In genomic region chr16:19696312-19696711, GRCh38 we compare ENCODE assay signal across 9 cellular contexts. TPM values are rescaled to one million over a fixed set of nuclear protein-coding genes. Genes with fewer than 3 reads are reported as not detected.
DNase-seq lines count a peak whose midpoint lies in the region; TF ChIP-seq lines count a peak whose summit lies in the region.
"Had no signal": no experiment of that assay in that cellular context is flagged by ENCODE, and none has a peak within 500 bp of the region (broad histone marks: within the 10 kb centered on the region; RNA-seq: fewer than 3 reads in every experiment).

No MANE protein-coding gene starts in this region.

- no peak overlapping the region for H2AK5ac ChIP-seq in trophoblast cell (ENCODE audit: low read length)

- no peaks in the 10 kb centered on the region for H3K27me3 Mint-ChIP-seq in nephron progenitor cell (ENCODE audit: low read depth, poor library complexity)

- no peak overlapping the region for H3K4me3 ChIP-seq in epithelial cell of esophagus (ENCODE audit: low read length)
- no peak overlapping the region for H3K4me3 ChIP-seq in osteoblast (ENCODE audit: insufficient read depth, low read length)
- no peak overlapping the region for H3K4me3 ChIP-seq in trophoblast cell (ENCODE audit: low read depth, low read length)

- H4K91ac ChIP-seq in trophoblast cell (ENCODE audit: low read depth, low read length) = no peak overlapping the region

- no peak overlapping the region for H3K18ac ChIP-seq in trophoblast cell (ENCODE audit: low read length)

- peak overlapping the region; percentile 39 for H2AFZ ChIP-seq in osteoblast (ENCODE audit: low read length)
- no peak overlapping the region for H2AFZ ChIP-seq in trophoblast cell (ENCODE audit: insufficient read depth, low read length, poor library complexity)

- no peaks in the 10 kb centered on the region for H3K4me1 Mint-ChIP-seq in nephron progenitor cell

- peak overlapping the region; percentile 4 for H3K4me2 ChIP-seq in osteoblast (ENCODE audit: insufficient read depth, low read length)
- no peak overlapping the region for H3K4me2 ChIP-seq in trophoblast cell (ENCODE audit: low read length)

- peaks cover 15% of the 10 kb centered on the region for H3K36me3 ChIP-seq in osteoblast (ENCODE audit: insufficient read depth, low read length)
- H3K36me3 ChIP-seq in trophoblast cell (ENCODE audit: control insufficient read depth in 1 of 2, insufficient read depth in 2 of 2, low read length in 2 of 2) = peaks cover 26 to 29% of the 10 kb centered on the region in 2 experiments

- no peak overlapping the region for H3K9ac ChIP-seq in trophoblast cell (ENCODE audit: low read length)

- peaks cover 84% of the 10 kb centered on the region for H3K36me3 Mint-ChIP-seq in nephron progenitor cell (ENCODE audit: low read depth)

- H3K4ac ChIP-seq in trophoblast cell (ENCODE audit: low read depth, low read length) = no peak overlapping the region

- H3K27me3 ChIP-seq in osteoblast (ENCODE audit: insufficient read depth, low read length) = no peaks in the 10 kb centered on the region
- no peaks in the 10 kb centered on the region for H3K27me3 ChIP-seq in trophoblast cell (ENCODE audit: insufficient read depth, low read length)

- no peak overlapping the region for H3K27ac Mint-ChIP-seq in nephron progenitor cell

- H3K14ac ChIP-seq in trophoblast cell (ENCODE audit: low read length) = no peak overlapping the region

- no peak overlapping the region for H3K4me3 Mint-ChIP-seq in nephron progenitor cell
- H3K4me3 Mint-ChIP-seq: neural crest cell had no signal

- no peak overlapping the region for H2BK120ac ChIP-seq in trophoblast cell (ENCODE audit: insufficient read depth, low read length, poor library complexity)

- no peak overlapping the region for H3K23ac ChIP-seq in trophoblast cell (ENCODE audit: low read length)

- in situ Hi-C loops in Caki2 (cut with HindIII; ENCODE audit: low pct_unique_long_range_greater_than_20kb, low sequenced_read_pairs) (no loop called here), GM13977 (cut with MboI; ENCODE audit: low pct_unique_long_range_greater_than_20kb, low sequenced_read_pairs, unreplicated experiment) (no loop called here)

- DNase-seq in Caki2 (ENCODE audit: low read depth) (peak; percentile 71), NCI-H2196 (lab: John Stamatoyannopoulos, UW; ENCODE audit: unreplicated experiment) (peak; percentile 81), epithelial cell of esophagus (ENCODE audit: low read depth) (peak; percentile 87), osteoblast (ENCODE audit: insufficient read length, low spot score, missing footprints) (peak; percentile 95), GM13977 (ENCODE audit: low spot score) (no peak), nephron progenitor cell (no peak), trophoblast cell (no peak)
- peak; percentile 67 for DNase-seq in activated CD8-positive, alpha-beta memory T cell treated with anti-CD3 and anti-CD28 coated beads for 24 hours

- H4K12ac ChIP-seq in trophoblast cell (ENCODE audit: low read depth, low read length) = no peak overlapping the region

- peaks cover 5% of the 10 kb centered on the region for H4K20me1 ChIP-seq in osteoblast (ENCODE audit: insufficient read depth, low read length)

- H2BK12ac ChIP-seq in trophoblast cell (ENCODE audit: low read length) = no peak overlapping the region

- TF ChIP-seq CTCF in epithelial cell of esophagus (IDR thresholded peaks at IDR 0.05; ENCODE audit: insufficient read depth, low read depth, low read length, missing control alignments) (no peak), osteoblast (IDR thresholded peaks at IDR 0.05; ENCODE audit: extremely low read depth, low read depth, low read length) (no peak), GM13977 (IDR thresholded peaks at IDR 0.05; ENCODE audit: extremely low read depth, insufficient read depth, missing control alignments) (no peak), nephron progenitor cell (IDR thresholded peaks at IDR 0.05) (no peak)

- H3K9me3 ChIP-seq in osteoblast (ENCODE audit: low read depth, low read length) = no peaks in the 10 kb centered on the region
- H3K9me3 ChIP-seq in trophoblast cell (ENCODE audit: insufficient read depth, low read depth, low read length) = peaks cover 1% of the 10 kb centered on the region

- no peaks in the 10 kb centered on the region for H3K9me3 Mint-ChIP-seq in nephron progenitor cell
- H3K9me3 Mint-ChIP-seq: neural crest cell had no signal

- peaks cover 2% of the 10 kb centered on the region for H3K79me2 ChIP-seq in osteoblast (ENCODE audit: insufficient read depth, low read length)
- H3K79me2 ChIP-seq in trophoblast cell (ENCODE audit: control insufficient read depth, insufficient read depth, low read length, poor library complexity) = no peaks in the 10 kb centered on the region

- no peak overlapping the region for H2BK5ac ChIP-seq in trophoblast cell (ENCODE audit: low read depth, low read length, poor library complexity)

- H4K8ac ChIP-seq in trophoblast cell (ENCODE audit: low read depth, low read length) = no peak overlapping the region

- H3K27ac ChIP-seq in osteoblast (ENCODE audit: low read depth, low read length) = peak overlapping the region; percentile 81
- H3K27ac ChIP-seq in trophoblast cell (ENCODE audit: low read depth, low read length) = no peak overlapping the region

- peaks cover 31% of the 10 kb centered on the region for H3K4me1 ChIP-seq in osteoblast (ENCODE audit: insufficient read depth, low read length)
- H3K4me1 ChIP-seq in trophoblast cell (ENCODE audit: control insufficient read depth in 1 of 2, insufficient read depth in 2 of 2, low read length in 2 of 2) = no peaks in the 10 kb centered on the region

- WGBS in trophoblast cell (ENCODE audit: extremely low coverage, insufficient coverage, insufficient read length) = no CpG with 5 or more reads among the region's 10 CpGs

- H3K79me1 ChIP-seq in trophoblast cell (ENCODE audit: low read length) = no peaks in the 10 kb centered on the region

RNA-seq across cellular contexts. Expression of gene KNOP1, which starts 21.7 kb away (rescaled TPM):
- 12.2 and 15.8 TPM in 2 replicates for total RNA-seq in Caki2 (2014; rRNA removed; shearing (Covaris generic); ENCODE audit: low replicate concordance)
- 10.1 and 15.3 TPM in 2 replicates for total RNA-seq in osteoblast
- polyA plus RNA-seq in trophoblast cell (2013) = 39.6 and 42.3 TPM in 2 replicates

RNA-seq across cellular contexts. Expression of gene IQCK, which starts 21.8 kb away (rescaled TPM):
- total RNA-seq in Caki2 (2014; rRNA removed; shearing (Covaris generic); ENCODE audit: low replicate concordance) = 22.0 and 24.1 TPM in 2 replicates
- total RNA-seq in osteoblast = 8.7 and 9.4 TPM in 2 replicates
- 4.5 and 6.0 TPM in 2 replicates for polyA plus RNA-seq in trophoblast cell (2013)

Comparison
In these comparisons a context has a peak if more than half of its experiments do, and no peak if none do; other contexts are left out.
1. DNase-seq: peak in Caki2 (single experiment), NCI-H2196 (single experiment), activated CD8-positive, alpha-beta memory T cell treated with anti-CD3 and anti-CD28 coated beads for 24 hours (single experiment), epithelial cell of esophagus (single experiment) and osteoblast (single experiment); none in GM13977 (single experiment), nephron progenitor cell (single experiment) and trophoblast cell (0 of 2).